Comparison of ENCODE assay signal across 8 cellular contexts in genomic region chr5:122844136-122844915, GRCh38. TPM values are rescaled to one million over a fixed set of nuclear protein-coding genes. Genes with fewer than 3 reads are reported as not detected.
A peak's percentile ranks its signal among the peaks of the same experiment; 100 is the strongest.
DNase-seq lines count a peak whose midpoint lies in the region; ATAC-seq, FAIRE-seq and TF ChIP-seq lines count a peak whose summit lies in the region.

No MANE protein-coding gene starts in this region.

- H4K20me1 ChIP-seq in keratinocyte (ENCODE audit: control insufficient read depth, extremely low read depth, insufficient read depth, low read length), result no peaks in the 10 kb centered on the region

- no peaks in the 10 kb centered on the region for H3K9me3 ChIP-seq in keratinocyte (ENCODE audit: control insufficient read depth, low read depth, low read length)
- H3K9me3 ChIP-seq in stomach smooth muscle (ENCODE audit: control insufficient read depth in 2 of 2, low read length in 2 of 2), result no peaks in the 10 kb centered on the region

- H3K27ac ChIP-seq in keratinocyte (ENCODE audit: control insufficient read depth, insufficient read depth, low read length) (peak overlapping the region; percentile 91), stomach smooth muscle (ENCODE audit: low read length) (peak overlapping the region; percentile 75)

- peak; percentile 10 for DNase-seq in GM12865 (ENCODE audit: low read depth)
- DNase-seq in astrocyte of the cerebellum (ENCODE audit: low read depth), result no peak
- DNase-seq in keratinocyte (ENCODE audit: low read depth, low spot score), result peak; percentile 48
- no peak for DNase-seq in NCI-H774 (lab: John Stamatoyannopoulos, UW)
- DNase-seq in activated gamma-delta T cell (lab: John Stamatoyannopoulos, UW), result no peak

- peak; percentile 43 for FAIRE-seq in keratinocyte (lab: Jason Lieb, UNC)

- H3K9me1 ChIP-seq in keratinocyte (ENCODE audit: control insufficient read depth, extremely low read depth, insufficient read depth, low read length), result no peaks in the 10 kb centered on the region

- peak; percentile 5 for ATAC-seq in HG03457 (IDR thresholded peaks at IDR 0.05; ENCODE audit: unreplicated experiment)
- no peak for ATAC-seq in HG02852 (IDR thresholded peaks at IDR 0.05; ENCODE audit: unreplicated experiment)

- H3K9ac ChIP-seq in keratinocyte (ENCODE audit: control insufficient read depth, extremely low read depth, insufficient read depth, low read length) (peak overlapping the region; percentile 90), stomach smooth muscle (ENCODE audit: low read length in 2 of 2) (peak overlapping the region; percentile 88)

- H3K27me3 ChIP-seq in keratinocyte (ENCODE audit: control insufficient read depth, extremely low read depth, insufficient read depth, low read length) (no peaks in the 10 kb centered on the region), stomach smooth muscle (ENCODE audit: control insufficient read depth in 1 of 2, insufficient read depth in 2 of 2, low read length in 2 of 2) (no peaks in the 10 kb centered on the region)

- peak overlapping the region; percentile 88 for H2AFZ ChIP-seq in keratinocyte (ENCODE audit: control insufficient read depth, low read length)

- H3K79me2 ChIP-seq in keratinocyte (ENCODE audit: control insufficient read depth, insufficient read depth, low read length), result peaks cover 22% of the 10 kb centered on the region

- H3K4me3 ChIP-seq in GM12865 (ENCODE audit: low read depth, low read length), result peak overlapping the region; percentile 56
- peak overlapping the region; percentile 77 for H3K4me3 ChIP-seq in astrocyte of the cerebellum (ENCODE audit: low read depth, low read length)
- H3K4me3 ChIP-seq in keratinocyte (ENCODE audit: control insufficient read depth in 2 of 3, extremely low read depth in 1 of 3, insufficient read depth in 2 of 3, low read depth in 1 of 3, low read length in 3 of 3), result peak overlapping the region; percentile 86 to 90 (median 87)
- H3K4me3 ChIP-seq in stomach smooth muscle (ENCODE audit: low read length in 2 of 2), result peak overlapping the region; percentile 83 to 86

- H3K4me1 ChIP-seq in keratinocyte (ENCODE audit: control insufficient read depth, extremely low read depth, insufficient read depth, low read length), result peaks cover 23% of the 10 kb centered on the region
- peaks cover 12% of the 10 kb centered on the region for H3K4me1 ChIP-seq in stomach smooth muscle (ENCODE audit: control insufficient read depth, insufficient read depth, low read length)

- peak overlapping the region; percentile 84 for H3K4me2 ChIP-seq in keratinocyte (ENCODE audit: control insufficient read depth, extremely low read depth, insufficient read depth, low read depth, low read length)

- dilution Hi-C loops in keratinocyte (cut with MboI; ENCODE audit: extremely low pct_ligation_motif_present, low sequenced_read_pairs), result no loop called here

- H3K36me3 ChIP-seq in keratinocyte (ENCODE audit: control insufficient read depth in 2 of 2, extremely low read depth in 1 of 2, insufficient read depth in 2 of 2, low read length in 2 of 2) (no peaks in the 10 kb centered on the region), stomach smooth muscle (ENCODE audit: control insufficient read depth in 2 of 2, insufficient read depth in 2 of 2, low read length in 2 of 2) (no peaks in the 10 kb centered on the region)

- in situ Hi-C loops in astrocyte of the cerebellum (cut with HindIII; ENCODE audit: low sequenced_read_pairs), result no loop called here

- no peak for TF ChIP-seq CTCF in GM12865 (IDR thresholded peaks at IDR 0.05; ENCODE audit: insufficient read depth, low read depth, low read length, missing control alignments)
- no peak for TF ChIP-seq CTCF in astrocyte of the cerebellum (IDR thresholded peaks at IDR 0.05; ENCODE audit: low read depth, low read length, missing control alignments)
- TF ChIP-seq CTCF in keratinocyte (optimal IDR thresholded peaks at IDR 0.05 in 1 of 3, IDR thresholded peaks at IDR 0.05 in 1 of 3, conservative IDR thresholded peaks at IDR 0.05 in 1 of 3; ENCODE audit: extremely low read depth in 1 of 3, insufficient read depth in 2 of 3, low read length in 3 of 3), result no peak

RNA-seq across cellular contexts. Expression of gene SNX24, which starts 1.1 kb away (rescaled TPM):
- 10.6 to 15.7 TPM (median 15.0 TPM) in 3 replicates for polyA plus RNA-seq in keratinocyte
- 8.2 TPM for polyA plus RNA-seq in keratinocyte (2011; ENCODE audit: low read depth)
- 17.9 and 35.9 TPM in 2 replicates for polyA plus RNA-seq in keratinocyte (2011; cell fraction: cytosol; rRNA removed)
- 17.7 and 20.0 TPM in 2 replicates for polyA plus RNA-seq in keratinocyte (2011; cell fraction: nucleus; rRNA removed)
- polyA plus RNA-seq in keratinocyte (2012; ENCODE audit: low replicate concordance), result 27.9 and 33.5 TPM in 2 replicates
- 2.1 to 10.5 TPM (median 8.7 TPM) in 3 replicates for polyA minus RNA-seq in keratinocyte
- 14.0 TPM for polyA minus RNA-seq in keratinocyte (2011; cell fraction: cytosol; rRNA and poly(A)+ RNA removed)
- polyA minus RNA-seq in keratinocyte (2011; cell fraction: nucleus; rRNA and poly(A)+ RNA removed), result 7.6 and 13.8 TPM in 2 replicates

Comparison
In these comparisons a context has a peak if more than half of its experiments do, and no peak if none do; other contexts are left out.
1. DNase-seq: peak in GM12865 (single experiment) and keratinocyte (single experiment); none in astrocyte of the cerebellum (single experiment), NCI-H774 (single experiment) and activated gamma-delta T cell (single experiment).
2. Peak in every context shown above with its lines, with median percentiles within 50 percentile points of each other: H3K4me3 ChIP-seq.